8 cellular contexts compared by ENCODE assay signal in genomic region chr6:159134701-159135364, GRCh38. TPM values are rescaled to one million over a fixed set of nuclear protein-coding genes. Genes with fewer than 3 reads are reported as not detected.
DNase-seq lines count a peak whose midpoint lies in the region; ATAC-seq, FAIRE-seq and TF ChIP-seq lines count a peak whose summit lies in the region.

No MANE protein-coding gene starts in this region.

- intact Hi-C loops in CD8-positive, alpha-beta T cell (cut with DNase I, micrococcal nuclease): loop anchor here (1.0 to 10.0 kb wide), 10 partner anchors 28 to 923 kb away; no protein-coding TSS in a partner anchor
- intact Hi-C loops in pancreas (cut with DNase I): no loop called here
- intact Hi-C loops in upper lobe of right lung (cut with DNase I): no loop called here

- peak; percentile 96 for TF ChIP-seq CTCF in CD8-positive, alpha-beta T cell (IDR thresholded peaks at IDR 0.05)
- TF ChIP-seq CTCF in RWPE2 (IDR thresholded peaks at IDR 0.05; ENCODE audit: poor library complexity, severe bottlenecking): peak; percentile 91
- TF ChIP-seq CTCF in pancreas (IDR thresholded peaks at IDR 0.05): peak; percentile 74 to 92 (median 85)
- peak; percentile 95 for TF ChIP-seq CTCF in upper lobe of right lung (IDR thresholded peaks at IDR 0.05)

- no peak overlapping the region for H3K27ac ChIP-seq in CD8-positive, alpha-beta T cell (ENCODE audit: low read depth, low read length)
- no peak overlapping the region for H3K27ac ChIP-seq in RWPE2 (ENCODE audit: poor library complexity, severe bottlenecking)
- H3K27ac ChIP-seq in pancreas: no peak overlapping the region
- H3K27ac ChIP-seq in upper lobe of right lung: no peak overlapping the region

- H3K4me3 ChIP-seq in CD8-positive, alpha-beta T cell (ENCODE audit: low read depth, low read length): no peak overlapping the region
- H3K4me3 ChIP-seq in RWPE2 (ENCODE audit: severe bottlenecking) (no peak overlapping the region), pancreas (no peak overlapping the region), upper lobe of right lung (no peak overlapping the region)

- POLR2A ChIA-PET in CD8-positive, alpha-beta T cell (lab: Charles Lee): interaction anchor here (0.7 to 1.9 kb wide), 6 partner anchors 26 to 127 kb away, joined by 3 to 8 read pairs (median 4); no protein-coding TSS in a partner anchor

- H3K4me1 Mint-ChIP-seq in CD8-positive, alpha-beta T cell (ENCODE audit: low read depth): no peaks in the 10 kb centered on the region
- H3K4me1 Mint-ChIP-seq in activated T-helper 17 cell treated with anti-CD3 and anti-CD28 coated beads, Interleukin-2, amount 50 U/mL, for 72 hours: no peaks in the 10 kb centered on the region

- no peaks in the 10 kb centered on the region for H3K36me3 Mint-ChIP-seq in CD8-positive, alpha-beta T cell
- H3K36me3 Mint-ChIP-seq in activated T-helper 17 cell treated with anti-CD3 and anti-CD28 coated beads, Interleukin-2, amount 50 U/mL, for 72 hours (ENCODE audit: low read depth): no peaks in the 10 kb centered on the region

- no peaks in the 10 kb centered on the region for H3K36me3 ChIP-seq in CD8-positive, alpha-beta T cell (ENCODE audit: insufficient read depth, low read length)
- H3K36me3 ChIP-seq in RWPE2 (ENCODE audit: low read depth) (no peaks in the 10 kb centered on the region), pancreas (no peaks in the 10 kb centered on the region), upper lobe of right lung (no peaks in the 10 kb centered on the region)

- H3K9me3 ChIP-seq in CD8-positive, alpha-beta T cell (ENCODE audit: low read length): no peaks in the 10 kb centered on the region
- H3K9me3 ChIP-seq in RWPE2 (ENCODE audit: severe bottlenecking): no peaks in the 10 kb centered on the region
- H3K9me3 ChIP-seq in pancreas: no peaks in the 10 kb centered on the region
- H3K9me3 ChIP-seq in upper lobe of right lung: no peaks in the 10 kb centered on the region

- ATAC-seq in CD8-positive, alpha-beta T cell: peak; percentile 96
- peak; percentile 65 for ATAC-seq in GM19452 (IDR thresholded peaks at IDR 0.05; ENCODE audit: unreplicated experiment)
- ATAC-seq in RWPE2 (ENCODE audit: low read depth): peak; percentile 66
- peak; percentile 81 for ATAC-seq in activated T-helper 17 cell treated with anti-CD3 and anti-CD28 coated beads, Interleukin-2, amount 50 U/mL, for 72 hours (replicated peaks)
- ATAC-seq in pancreas: peak; percentile 70 to 99 (median 94)
- ATAC-seq in upper lobe of right lung: peak; percentile 95

- 27 to 29% methylated on average over 9 of the region's 9 CpGs for WGBS in pancreas, 2 donors

- peak; percentile 63 to 82 (median 69) for DNase-seq in CD8-positive, alpha-beta T cell
- peak; percentile 78 to 83 for DNase-seq in Kasumi-1 (lab: John Stamatoyannopoulos, UW)
- DNase-seq in RWPE2 (ENCODE audit: low spot score): no peak
- peak; percentile 57 to 69 for DNase-seq in frontal cortex (ENCODE audit: low spot score in 2 of 2)
- peak in 5 of 6 donors; percentile 44 to 78 (median 51) for DNase-seq in pancreas
- no peak for DNase-seq in upper lobe of right lung

- no peaks in the 10 kb centered on the region for H3K27me3 ChIP-seq in CD8-positive, alpha-beta T cell (ENCODE audit: insufficient read depth, low read length)
- H3K27me3 ChIP-seq in RWPE2 (ENCODE audit: insufficient read depth, poor library complexity, severe bottlenecking): peaks cover 31% of the 10 kb centered on the region
- no peaks in the 10 kb centered on the region for H3K27me3 ChIP-seq in pancreas
- H3K27me3 ChIP-seq in upper lobe of right lung: no peaks in the 10 kb centered on the region

- H3K27ac Mint-ChIP-seq in CD8-positive, alpha-beta T cell: no peak overlapping the region
- H3K27ac Mint-ChIP-seq in activated T-helper 17 cell treated with anti-CD3 and anti-CD28 coated beads, Interleukin-2, amount 50 U/mL, for 72 hours: no peak overlapping the region

- CTCF ChIA-PET in CD8-positive, alpha-beta T cell (lab: Charles Lee): interaction anchor here (0.6 to 20.4 kb wide), 54 partner anchors 8 to 643 kb away, joined by 3 to 497 read pairs (median 5); partner anchors contain the start of genes RSPH3 and TAGAP

- H3K27me3 Mint-ChIP-seq in CD8-positive, alpha-beta T cell (ENCODE audit: low read depth): no peaks in the 10 kb centered on the region
- H3K27me3 Mint-ChIP-seq in activated T-helper 17 cell treated with anti-CD3 and anti-CD28 coated beads, Interleukin-2, amount 50 U/mL, for 72 hours: peaks cover 10% of the 10 kb centered on the region

- no peak for FAIRE-seq in frontal cortex (lab: Jason Lieb, UNC)
- no peak for FAIRE-seq in pancreas (lab: Jason Lieb, UNC)

- H3K9me3 Mint-ChIP-seq in CD8-positive, alpha-beta T cell: no peaks in the 10 kb centered on the region
- no peaks in the 10 kb centered on the region for H3K9me3 Mint-ChIP-seq in activated T-helper 17 cell treated with anti-CD3 and anti-CD28 coated beads, Interleukin-2, amount 50 U/mL, for 72 hours

- no peak overlapping the region for H3K4me3 Mint-ChIP-seq in CD8-positive, alpha-beta T cell
- H3K4me3 Mint-ChIP-seq in activated T-helper 17 cell treated with anti-CD3 and anti-CD28 coated beads, Interleukin-2, amount 50 U/mL, for 72 hours: no peak overlapping the region

- no peaks in the 10 kb centered on the region for H3K4me1 ChIP-seq in CD8-positive, alpha-beta T cell (ENCODE audit: insufficient read depth, low read length)
- H3K4me1 ChIP-seq in RWPE2 (ENCODE audit: insufficient read depth, poor library complexity, severe bottlenecking): no peaks in the 10 kb centered on the region
- H3K4me1 ChIP-seq in pancreas: no peaks in the 10 kb centered on the region
- H3K4me1 ChIP-seq in upper lobe of right lung: no peaks in the 10 kb centered on the region

RNA-seq across cellular contexts. Expression of gene FNDC1, which starts 34.4 kb away (rescaled TPM):
- total RNA-seq in CD8-positive, alpha-beta T cell: not detected
- not detected for total RNA-seq in activated T-helper 17 cell treated with anti-CD3 and anti-CD28 coated beads, Interleukin-2, amount 50 U/mL, for 72 hours
- total RNA-seq in frontal cortex (1.2 TPM), pancreas (1 to 10 TPM in 1 of 6 donors, under 1 TPM in 5; 0.56 to 3.7 (median 0.80) TPM), upper lobe of right lung (1.1 TPM)
- polyA plus RNA-seq in pancreas: under 1 TPM; 0.21 to 0.23 TPM

Comparison
In these comparisons a context has a peak if more than half of its experiments do, and no peak if none do; other contexts are left out.
1. DNase-seq: peak in CD8-positive, alpha-beta T cell (7 of 7), Kasumi-1 (2 of 2), frontal cortex (2 of 2) and pancreas (5 of 6); none in RWPE2 (single experiment) and upper lobe of right lung (single experiment).
2. intact Hi-C loops: an anchor here in CD8-positive, alpha-beta T cell (1.0 to 10.0 kb wide); none called in pancreas and upper lobe of right lung.
3. Peak in every context shown above with its lines, with median percentiles within 50 percentile points of each other: ATAC-seq and CTCF ChIP-seq.